In the genomic region with DNA sequence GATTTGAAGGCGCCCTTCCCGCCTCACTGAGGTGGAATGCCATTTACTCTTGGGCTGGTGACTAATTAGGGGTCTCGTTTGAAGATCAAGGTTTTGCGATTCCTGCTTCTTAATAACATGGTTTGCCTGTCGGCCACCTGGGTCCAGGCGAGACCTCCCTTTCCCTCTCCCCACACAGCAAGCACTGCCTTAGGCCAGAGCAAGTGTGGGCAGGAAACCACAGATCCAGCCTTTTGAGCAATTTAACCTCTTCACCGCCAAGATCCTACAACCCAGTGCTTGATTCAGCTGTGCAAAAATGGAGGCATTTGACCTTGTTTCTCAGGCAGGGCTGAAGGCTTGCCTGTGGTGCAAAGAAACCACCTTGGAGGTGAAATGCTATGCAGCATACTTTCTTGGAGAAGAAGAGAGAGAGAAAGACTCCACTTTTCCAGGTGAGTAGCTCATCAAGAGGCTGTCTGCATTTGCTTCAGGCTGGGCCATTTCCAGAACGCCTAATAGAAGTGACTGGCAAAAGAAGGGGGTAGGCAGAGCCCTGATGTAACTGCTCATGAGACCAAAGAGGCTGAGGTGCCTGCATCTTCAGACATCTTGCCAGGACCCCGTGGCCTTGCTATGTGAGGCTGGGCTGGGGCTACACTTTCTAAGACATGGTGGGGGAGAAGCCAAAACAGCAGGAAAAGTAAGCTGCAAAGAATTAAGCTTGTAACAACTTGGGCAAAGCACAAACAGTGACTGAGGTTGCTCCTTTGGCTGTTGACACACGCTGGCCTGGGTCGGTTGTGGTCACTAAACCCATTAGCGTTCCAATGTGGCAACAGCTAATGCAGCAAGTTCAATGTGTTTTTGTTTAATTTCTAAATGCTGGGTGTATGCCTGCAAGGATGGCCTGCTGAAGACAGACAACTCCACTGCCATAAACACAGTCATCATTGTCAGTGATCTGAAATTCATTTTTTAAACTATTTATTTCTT, we compare ENCODE assay signal across 14 cellular contexts. TPM values are rescaled to one million over a fixed set of nuclear protein-coding genes. Genes with fewer than 3 reads are reported as not detected.
A peak's percentile ranks its signal among the peaks of the same experiment; 100 is the strongest.
DNase-seq lines count a peak whose midpoint lies in the region; ATAC-seq and TF ChIP-seq lines count a peak whose summit lies in the region.
"Had no signal": no experiment of that assay in that cellular context is flagged by ENCODE, and none has a peak within 500 bp of the region (broad histone marks: within the 10 kb centered on the region; RNA-seq: fewer than 3 reads in every experiment).

No MANE protein-coding gene starts in this region.

- H3K4me3 Mint-ChIP-seq in endodermal cell (peak overlapping the region; percentile 5), neural crest cell (no peak overlapping the region)
- H3K4me3 Mint-ChIP-seq in effector memory CD8-positive, alpha-beta T cell, result no peak overlapping the region
- H3K4me3 Mint-ChIP-seq: activated CD4-positive, alpha-beta T cell treated with anti-CD3 and anti-CD28 coated beads, Interleukin-2, amount 10 ng/mL, durations not matched to agents 24 days and 14 days; CD4-positive, alpha-beta T cell had no signal

- TF ChIP-seq CTCF in endodermal cell (conservative IDR thresholded peaks at IDR 0.05) (no peak), neural crest cell (conservative IDR thresholded peaks at IDR 0.05) (no peak), esophagus muscularis mucosa (IDR thresholded peaks at IDR 0.05) (no peak)

- no peak for TF ChIP-seq EP300 in esophagus muscularis mucosa (IDR thresholded peaks at IDR 0.05)

- no peak overlapping the region; a peak in 2 of 22 replicates for H3K9ac ChIP-seq in BLaER1 treated with 17β-estradiol and CSF1 and Interleukin-3, amounts not matched to agents 10 nM and 100 nM
- H3K9ac ChIP-seq in endodermal cell (ENCODE audit: extremely low read depth, low read length, poor library complexity, severe bottlenecking), result peak overlapping the region; percentile 2

- no peak overlapping the region for H3K4me3 ChIP-seq in BLaER1 treated with 17β-estradiol and CSF1 and Interleukin-3, amounts not matched to agents 10 nM and 100 nM
- H3K4me3 ChIP-seq in Jurkat, Clone E6-1 (ENCODE audit: low read length), result no peak overlapping the region
- H3K4me3 ChIP-seq in endodermal cell (ENCODE audit: low read length), result peak overlapping the region; percentile 1
- H3K4me3 ChIP-seq in esophagus muscularis mucosa, result no peak overlapping the region
- H3K4me3 ChIP-seq: gastrocnemius medialis, left ventricle myocardium inferior had no signal

- intact Hi-C loops in esophagus muscularis mucosa (cut with DNase I), result no loop called here

- H3K27me3 Mint-ChIP-seq in endodermal cell (ENCODE audit: insufficient read depth) (peaks cover 22% of the 10 kb centered on the region), neural crest cell (ENCODE audit: low read depth) (no peaks in the 10 kb centered on the region)
- no peaks in the 10 kb centered on the region for H3K27me3 Mint-ChIP-seq in effector memory CD8-positive, alpha-beta T cell
- H3K27me3 Mint-ChIP-seq: activated CD4-positive, alpha-beta T cell treated with anti-CD3 and anti-CD28 coated beads, Interleukin-2, amount 10 ng/mL, durations not matched to agents 24 days and 14 days had no signal

- peak overlapping the region in 4 of 11 experiments; percentile 16 to 46 (median 26); a peak in 5 of 22 replicates for H3K27ac ChIP-seq in BLaER1 treated with 17β-estradiol and CSF1 and Interleukin-3, amounts not matched to agents 10 nM and 100 nM
- H3K27ac ChIP-seq in endodermal cell (ENCODE audit: low read depth, low read length), result no peak overlapping the region
- no peak overlapping the region for H3K27ac ChIP-seq in esophagus muscularis mucosa (replicated peaks in 1 of 4)
- H3K27ac ChIP-seq: gastrocnemius medialis, left ventricle myocardium inferior had no signal

- H3K36me3 Mint-ChIP-seq in endodermal cell (ENCODE audit: low read depth), result no peaks in the 10 kb centered on the region
- no peaks in the 10 kb centered on the region for H3K36me3 Mint-ChIP-seq in neural crest cell (ENCODE audit: low read depth)
- H3K36me3 Mint-ChIP-seq in effector memory CD8-positive, alpha-beta T cell (ENCODE audit: insufficient read depth), result no peaks in the 10 kb centered on the region

- peaks cover 26% of the 10 kb centered on the region for H3K4me1 Mint-ChIP-seq in endodermal cell
- H3K4me1 Mint-ChIP-seq in neural crest cell, result peaks cover 30% of the 10 kb centered on the region
- no peaks in the 10 kb centered on the region for H3K4me1 Mint-ChIP-seq in effector memory CD8-positive, alpha-beta T cell (ENCODE audit: low read depth in 2 of 2)
- H3K4me1 Mint-ChIP-seq: activated CD4-positive, alpha-beta T cell treated with anti-CD3 and anti-CD28 coated beads, Interleukin-2, amount 10 ng/mL, durations not matched to agents 24 days and 14 days had no signal

- DNase-seq in Jurkat, Clone E6-1 (ENCODE audit: low read depth, low spot score), result peak; percentile 34
- DNase-seq in endodermal cell (no peak), neural crest cell (ENCODE audit: low read depth, low spot score) (no peak), cerebellar cortex (ENCODE audit: low spot score) (no peak), esophagus muscularis mucosa (ENCODE audit: extremely low spot score) (no peak)
- no peak for DNase-seq in effector memory CD8-positive, alpha-beta T cell
- DNase-seq: activated CD4-positive, alpha-beta T cell treated with anti-CD3 and anti-CD28 coated beads, Interleukin-2, amount 10 ng/mL, durations not matched to agents 24 days and 14 days; CD4-positive, alpha-beta T cell; gastrocnemius medialis; left ventricle myocardium inferior; NCI-H187; nucleus accumbens had no signal

- peaks cover 18 to 42% (median 35%) of the 10 kb centered on the region in 10 experiments for H3K4me1 ChIP-seq in BLaER1 treated with 17β-estradiol and CSF1 and Interleukin-3, amounts not matched to agents 10 nM and 100 nM
- H3K4me1 ChIP-seq in endodermal cell (ENCODE audit: control insufficient read depth, insufficient read depth, low read length), result peaks cover 11% of the 10 kb centered on the region
- peaks cover 0 to 20% (median 13%) of the 10 kb centered on the region in 4 donors for H3K4me1 ChIP-seq in esophagus muscularis mucosa
- H3K4me1 ChIP-seq: gastrocnemius medialis, left ventricle myocardium inferior had no signal

- WGBS in endodermal cell (ENCODE audit: insufficient coverage in 1 of 2, insufficient read length in 1 of 2), 2 experiments, result 69 to 70% methylated on average over 9 to 12 of the region's 12 CpGs
- 74% methylated on average over 12 of the region's 12 CpGs for WGBS in esophagus muscularis mucosa

- peak overlapping the region; percentile 32 to 82 (median 71) for H3K4me2 ChIP-seq in BLaER1 treated with 17β-estradiol and CSF1 and Interleukin-3, amounts not matched to agents 10 nM and 100 nM

- no peaks in the 10 kb centered on the region for H3K9me3 ChIP-seq in BLaER1 treated with 17β-estradiol and CSF1 and Interleukin-3, amounts not matched to agents 10 nM and 100 nM (replicated peaks in 1 of 11)
- no peaks in the 10 kb centered on the region for H3K9me3 ChIP-seq in endodermal cell (ENCODE audit: control insufficient read depth, low read length)
- H3K9me3 ChIP-seq in esophagus muscularis mucosa, result no peaks in the 10 kb centered on the region
- H3K9me3 ChIP-seq: gastrocnemius medialis, left ventricle myocardium inferior had no signal

- no peak for ATAC-seq in effector memory CD8-positive, alpha-beta T cell (replicated peaks)
- no peak for ATAC-seq in HG02678 (IDR thresholded peaks at IDR 0.05; ENCODE audit: unreplicated experiment)

- peak overlapping the region; percentile 73 for H3K27ac Mint-ChIP-seq in endodermal cell
- peak overlapping the region; percentile 38 for H3K27ac Mint-ChIP-seq in neural crest cell (ENCODE audit: unreplicated experiment)
- H3K27ac Mint-ChIP-seq in effector memory CD8-positive, alpha-beta T cell, result no peak overlapping the region
- H3K27ac Mint-ChIP-seq: activated CD4-positive, alpha-beta T cell treated with anti-CD3 and anti-CD28 coated beads, Interleukin-2, amount 10 ng/mL, durations not matched to agents 24 days and 14 days; CD4-positive, alpha-beta T cell had no signal

- no peaks in the 10 kb centered on the region; a peak in 1 of 22 replicates for H4K20me1 ChIP-seq in BLaER1 treated with 17β-estradiol and CSF1 and Interleukin-3, amounts not matched to agents 10 nM and 100 nM

- TF ChIP-seq POLR2A in esophagus muscularis mucosa (IDR thresholded peaks at IDR 0.05; ENCODE audit: low read depth), result no peak

- H3K36me3 ChIP-seq in BLaER1 treated with 17β-estradiol and CSF1 and Interleukin-3, amounts not matched to agents 10 nM and 100 nM, result no peaks in the 10 kb centered on the region
- H3K36me3 ChIP-seq in endodermal cell (ENCODE audit: control insufficient read depth, insufficient read depth, low read length) (no peaks in the 10 kb centered on the region), esophagus muscularis mucosa (no peaks in the 10 kb centered on the region)
- H3K36me3 ChIP-seq: gastrocnemius medialis, left ventricle myocardium inferior had no signal

- no peaks in the 10 kb centered on the region for H3K27me3 ChIP-seq in BLaER1 treated with 17β-estradiol and CSF1 and Interleukin-3, amounts not matched to agents 10 nM and 100 nM
- H3K27me3 ChIP-seq in endodermal cell (ENCODE audit: control insufficient read depth, insufficient read depth, low read length, poor library complexity, severe bottlenecking), result peaks cover 12% of the 10 kb centered on the region
- H3K27me3 ChIP-seq in esophagus muscularis mucosa, result no peaks in the 10 kb centered on the region
- H3K27me3 ChIP-seq: gastrocnemius medialis had no signal

- H3K9me3 Mint-ChIP-seq in endodermal cell, result no peaks in the 10 kb centered on the region
- H3K9me3 Mint-ChIP-seq in neural crest cell, result peaks cover 3% of the 10 kb centered on the region
- H3K9me3 Mint-ChIP-seq in effector memory CD8-positive, alpha-beta T cell, result peaks cover 6 to 10% of the 10 kb centered on the region in 2 donors
- H3K9me3 Mint-ChIP-seq: activated CD4-positive, alpha-beta T cell treated with anti-CD3 and anti-CD28 coated beads, Interleukin-2, amount 10 ng/mL, durations not matched to agents 24 days and 14 days; CD4-positive, alpha-beta T cell had no signal

RNA-seq across cellular contexts. Expression of a gene that starts 34.3 kb away (rescaled TPM):
- 1.2 TPM for polyA plus RNA-seq in Jurkat, Clone E6-1 (2012; ENCODE audit: insufficient read depth, insufficient read length)
- total RNA-seq in endodermal cell (1 to 10 TPM in 1 of 2 donors, under 1 TPM in 1; 0.92 to 1.4 TPM), neural crest cell (14.4 and 14.7 TPM in 2 replicates), esophagus muscularis mucosa (10 to 100 TPM; 14.5 to 45.9 (median 21.0) TPM)
- polyA plus RNA-seq in endodermal cell (2013, experiment 1 of 2), result 13.3 TPM
- 11.2 TPM for polyA plus RNA-seq in endodermal cell (2013, experiment 2 of 2)
- total RNA-seq: activated CD4-positive, alpha-beta T cell treated with anti-CD3 and anti-CD28 coated beads, Interleukin-2, amount 10 ng/mL, durations not matched to agents 24 days and 14 days had no signal

Comparison
In these comparisons a context has a peak if more than half of its experiments do, and no peak if none do; other contexts are left out.
1. H3K27ac Mint-ChIP-seq: peak in endodermal cell (single experiment) and neural crest cell (single experiment); none in effector memory CD8-positive, alpha-beta T cell (0 of 2).